ENCODE assay signal across 22 cellular contexts in genomic region chr10:3772349-3773222, GRCh38. TPM values are rescaled to one million over a fixed set of nuclear protein-coding genes. Genes with fewer than 3 reads are reported as not detected.
DNase-seq lines count a peak whose midpoint lies in the region; ATAC-seq and TF ChIP-seq lines count a peak whose summit lies in the region.
"Had no signal": no experiment of that assay in that cellular context is flagged by ENCODE, and none has a peak within 500 bp of the region (broad histone marks: within the 10 kb centered on the region; RNA-seq: fewer than 3 reads in every experiment).

No MANE protein-coding gene starts in this region.

- no peak for DNase-seq in activated T-cell treated with anti-CD3 and anti-CD28 coated beads, Interleukin-2, amount 50 U/mL, for 72 hours
- no peak for DNase-seq in activated T-cell treated with anti-CD3 and anti-CD28 coated beads, Interleukin-2, amount 50 U/mL, for 4 hours
- DNase-seq in colonic mucosa (peak; percentile 6), islet precursor cell (peak; percentile 39), spleen (no peak), GM13977 (ENCODE audit: low spot score) (no peak)
- no peak for DNase-seq in effector CD4-positive, alpha-beta T cell
- no peak for DNase-seq in activated effector memory CD4-positive, alpha-beta T cell treated with Interleukin-2 at 50 U/mL for 16 hours
- DNase-seq: activated CD4-positive, alpha-beta T cell treated with anti-CD3 and anti-CD28 coated beads for 48 hours; activated naive CD8-positive, alpha-beta T cell treated with anti-CD3 and anti-CD28 coated beads, Interleukin-2, amount 10 ng/mL, durations not matched to agents 7 days and 5 days; BE2C; DMS79; Karpas-422; kidney; NCI-H510A treated with DMSO at 0.1 percent for 48 hours; stimulated activated CD4-positive, alpha-beta T cell treated with anti-CD3 and anti-CD28 coated beads, Interleukin-1b, Interleukin-23, amount 100 ng/mL, for 48 hours; T-helper 2 cell; upper lobe of right lung had no signal

- H3K9ac ChIP-seq in colonic mucosa (ENCODE audit: low read depth in 2 of 2, low read length in 2 of 2): no peak overlapping the region

- no peak overlapping the region for H3K4me3 ChIP-seq in colonic mucosa
- no peak overlapping the region for H3K4me3 ChIP-seq in spleen
- H3K4me3 ChIP-seq: GM23338, lung, skin epidermis, upper lobe of right lung had no signal

- TF ChIP-seq POLR2A in spleen (IDR thresholded peaks at IDR 0.05): no peak

- H3K4me1 ChIP-seq in colonic mucosa: no peaks in the 10 kb centered on the region
- peaks cover 14 to 70% (median 32%) of the 10 kb centered on the region in 6 donors for H3K4me1 ChIP-seq in spleen

- no peak overlapping the region for H3K4me3 Mint-ChIP-seq in activated T-cell treated with anti-CD3 and anti-CD28 coated beads, Interleukin-2, amount 50 U/mL, for 72 hours
- H3K4me3 Mint-ChIP-seq in activated T-cell treated with anti-CD3 and anti-CD28 coated beads, Interleukin-2, amount 50 U/mL, for 4 hours: no peak overlapping the region
- H3K4me3 Mint-ChIP-seq: activated naive CD8-positive, alpha-beta T cell treated with anti-CD3 and anti-CD28 coated beads, Interleukin-2, amount 10 ng/mL, durations not matched to agents 7 days and 5 days; GM23338 had no signal

- no peaks in the 10 kb centered on the region for H3K9me3 Mint-ChIP-seq in activated T-cell treated with anti-CD3 and anti-CD28 coated beads, Interleukin-2, amount 50 U/mL, for 72 hours
- no peaks in the 10 kb centered on the region for H3K9me3 Mint-ChIP-seq in activated T-cell treated with anti-CD3 and anti-CD28 coated beads, Interleukin-2, amount 50 U/mL, for 4 hours
- H3K9me3 Mint-ChIP-seq: activated T-helper 2 cell treated with anti-CD3 and anti-CD28 coated beads, Interferon-gamma antibody, Interleukin-2, Interleukin-4, amounts not matched to agents 10 μg/mL and 5 μg/mL and 100 μg/mL, durations not matched to agents 14 hours and 24 hours and 36 hours; GM23338 had no signal

- H3K27ac ChIP-seq in colonic mucosa (no peak overlapping the region), spleen (peak overlapping the region in 7 of 8 donors; percentile 3 to 100 (median 71))

- H3K9me3 ChIP-seq in colonic mucosa: no peaks in the 10 kb centered on the region
- H3K9me3 ChIP-seq in spleen: no peaks in the 10 kb centered on the region
- H3K9me3 ChIP-seq: BE2C, upper lobe of right lung had no signal

- ATAC-seq in activated T-cell treated with anti-CD3 and anti-CD28 coated beads, Interleukin-2, amount 50 U/mL, for 72 hours (replicated peaks in 1 of 2): no peak
- ATAC-seq in activated T-cell treated with anti-CD3 and anti-CD28 coated beads, Interleukin-2, amount 50 U/mL, for 4 hours: no peak
- ATAC-seq: GM23338, upper lobe of right lung had no signal

- H3K27ac Mint-ChIP-seq in activated T-cell treated with anti-CD3 and anti-CD28 coated beads, Interleukin-2, amount 50 U/mL, for 72 hours: peak overlapping the region; percentile 88
- H3K27ac Mint-ChIP-seq: activated naive CD8-positive, alpha-beta T cell treated with anti-CD3 and anti-CD28 coated beads, Interleukin-2, amount 10 ng/mL, durations not matched to agents 7 days and 5 days; activated T-helper 2 cell treated with anti-CD3 and anti-CD28 coated beads, Interferon-gamma antibody, Interleukin-2, Interleukin-4, amounts not matched to agents 10 μg/mL and 5 μg/mL and 100 μg/mL, durations not matched to agents 14 hours and 24 hours and 36 hours; GM23338 had no signal

- H3K27me3 ChIP-seq in colonic mucosa (no peaks in the 10 kb centered on the region), spleen (replicated peaks in 1 of 7) (no peaks in the 10 kb centered on the region)
- H3K27me3 ChIP-seq: BE2C, upper lobe of right lung had no signal

- intact Hi-C loops in colonic mucosa (cut with DNase I) (no loop called here), spleen (cut with DNase I; ENCODE audit: low total_unique reads) (loop anchor here (10.0 kb wide), 1 partner anchor 538 kb away; no protein-coding TSS in a partner anchor)

- WGBS in spleen, 5 donors: 68 to 95% (median 79%) methylated on average over 12 of the region's 12 CpGs

- TF ChIP-seq CTCF in colonic mucosa (IDR thresholded peaks at IDR 0.05): no peak
- TF ChIP-seq CTCF in spleen (IDR thresholded peaks at IDR 0.05 in 8 of 11, conservative IDR thresholded peaks at IDR 0.05 in 3 of 11): no peak
- no peak for TF ChIP-seq CTCF in GM13977 (IDR thresholded peaks at IDR 0.05; ENCODE audit: extremely low read depth, insufficient read depth, missing control alignments)

- peaks cover 11 to 20% of the 10 kb centered on the region in 2 donors for H3K36me3 Mint-ChIP-seq in activated T-cell treated with anti-CD3 and anti-CD28 coated beads, Interleukin-2, amount 50 U/mL, for 72 hours (ENCODE audit: insufficient read depth in 2 of 2)
- peaks cover 27% of the 10 kb centered on the region for H3K36me3 Mint-ChIP-seq in activated T-cell treated with anti-CD3 and anti-CD28 coated beads, Interleukin-2, amount 50 U/mL, for 4 hours (ENCODE audit: insufficient read depth)

- H3K36me3 ChIP-seq in colonic mucosa (no peaks in the 10 kb centered on the region), spleen (peaks cover 0 to 40% (median 23%) of the 10 kb centered on the region in 6 donors)

- no peaks in the 10 kb centered on the region for H3K27me3 Mint-ChIP-seq in activated T-cell treated with anti-CD3 and anti-CD28 coated beads, Interleukin-2, amount 50 U/mL, for 72 hours (ENCODE audit: low read depth)
- no peaks in the 10 kb centered on the region for H3K27me3 Mint-ChIP-seq in activated T-cell treated with anti-CD3 and anti-CD28 coated beads, Interleukin-2, amount 50 U/mL, for 4 hours (ENCODE audit: low read depth)
- H3K27me3 Mint-ChIP-seq: activated naive CD8-positive, alpha-beta T cell treated with anti-CD3 and anti-CD28 coated beads, Interleukin-2, amount 10 ng/mL, durations not matched to agents 7 days and 5 days had no signal

- in situ Hi-C loops in GM13977 (cut with MboI; ENCODE audit: low pct_unique_long_range_greater_than_20kb, low sequenced_read_pairs, unreplicated experiment): no loop called here

- peaks cover 23% of the 10 kb centered on the region for H3K4me1 Mint-ChIP-seq in activated T-cell treated with anti-CD3 and anti-CD28 coated beads, Interleukin-2, amount 50 U/mL, for 72 hours (ENCODE audit: low read depth)
- peaks cover 38% of the 10 kb centered on the region for H3K4me1 Mint-ChIP-seq in activated T-cell treated with anti-CD3 and anti-CD28 coated beads, Interleukin-2, amount 50 U/mL, for 4 hours (ENCODE audit: low read depth)

RNA-seq across cellular contexts. Expression of gene KLF6, which starts 12.4 kb away (rescaled TPM):
- total RNA-seq in activated T-cell treated with anti-CD3 and anti-CD28 coated beads, Interleukin-2, amount 50 U/mL, for 72 hours: 100 to 1,000 TPM; 184 to 240 TPM
- total RNA-seq in activated T-cell treated with anti-CD3 and anti-CD28 coated beads, Interleukin-2, amount 50 U/mL, for 4 hours: 100 to 1,000 TPM; 188 to 247 (median 209) TPM
- total RNA-seq in colonic mucosa (100 to 1,000 TPM; 106 to 299 TPM), spleen (100 to 1,000 TPM in 5 of 7 donors, 10 to 100 TPM in 2; 65.0 to 211 (median 135) TPM)
- polyA plus RNA-seq in spleen: 10 to 100 TPM; 18.8 to 26.6 (median 19.6) TPM

Comparison
In these comparisons a context has a peak if more than half of its experiments do, and no peak if none do; other contexts are left out.
1. DNase-seq: peak in colonic mucosa (single experiment) and islet precursor cell (single experiment); none in activated T-cell treated with anti-CD3 and anti-CD28 coated beads, Interleukin-2, amount 50 U/mL, for 72 hours (0 of 2), activated T-cell treated with anti-CD3 and anti-CD28 coated beads, Interleukin-2, amount 50 U/mL, for 4 hours (single experiment), spleen (single experiment), GM13977 (single experiment), effector CD4-positive, alpha-beta T cell (single experiment) and activated effector memory CD4-positive, alpha-beta T cell treated with Interleukin-2 at 50 U/mL for 16 hours (single experiment).